In genomic region chr4:1746919-1747602, GRCh38 we compare ENCODE assay signal across 1 cellular context.
TF ChIP-seq lines count a peak whose summit lies in the region.

No MANE protein-coding gene starts in this region.

TF ChIP-seq in HepG2, 621 proteins besides CTCF, POLR2A, EP300 and RAD21 (continued from another document and continues in another):
- TF ChIP-seq ARID4A (CRISPR knock-in tag; IDR thresholded peaks at IDR 0.05; ENCODE audit: borderline replicate concordance) (peak; percentile 45; the same call in 1 of the 2 replicates), ZFX (CRISPR knock-in tag; IDR thresholded peaks at IDR 0.05; ENCODE audit: low read depth) (peak; percentile 98), TBL1XR1 (IDR thresholded peaks at IDR 0.05; ENCODE audit: borderline replicate concordance, low read length, partially characterized antibody) (no peak), ATF7-NPFF (CRISPR knock-in tag; IDR thresholded peaks at IDR 0.05; ENCODE audit: low read depth) (0 out of 2 replicates have a peak, but pooled peaks have one; percentile 25), YY1 (IDR thresholded peaks at IDR 0.05; ENCODE audit: insufficient read depth, insufficient replicate concordance, low read depth, low read length) (peak; percentile 22), BORCS8-MEF2B (CRISPR knock-in tag; IDR thresholded peaks at IDR 0.05) (0 out of 2 replicates have a peak, but pooled peaks have one; percentile 21), GATA4 (IDR thresholded peaks at IDR 0.05; ENCODE audit: borderline replicate concordance, low read depth) (no peak), ZNF225 (CRISPR knock-in tag; IDR thresholded peaks at IDR 0.05) (no peak), ZNF367 (CRISPR knock-in tag; IDR thresholded peaks at IDR 0.05; ENCODE audit: borderline replicate concordance) (0 out of 2 replicates have a peak, but pooled peaks have one; percentile 46), MEIS1 (CRISPR knock-in tag; IDR thresholded peaks at IDR 0.05; ENCODE audit: borderline replicate concordance) (0 out of 2 replicates have a peak, but pooled peaks have one; percentile 61), ZBTB25 (CRISPR knock-in tag; IDR thresholded peaks at IDR 0.05) (no peak), HNRNPH1 (optimal IDR thresholded peaks at IDR 0.05; ENCODE audit: low read depth, low read length) (no peak), CHD4 (IDR thresholded peaks at IDR 0.05; ENCODE audit: borderline replicate concordance, low read length) (0 out of 2 replicates have a peak, but pooled peaks have one; percentile 11), ZFP36 (IDR thresholded peaks at IDR 0.05; ENCODE audit: borderline replicate concordance, low read depth, low read length, partially characterized antibody) (peak; percentile 69), MTERF4 (CRISPR knock-in tag; IDR thresholded peaks at IDR 0.05) (peak; percentile 76), IKZF4 (CRISPR knock-in tag; IDR thresholded peaks at IDR 0.05; ENCODE audit: borderline replicate concordance, low read depth, not compliant biosample characterization) (no peak), ZNF224 (CRISPR knock-in tag; IDR thresholded peaks at IDR 0.05) (peak; percentile 60; the same call in 1 of the 2 replicates), ATF4 (CRISPR knock-in tag; IDR thresholded peaks at IDR 0.05) (no peak), THYN1 (CRISPR knock-in tag; IDR thresholded peaks at IDR 0.05; ENCODE audit: borderline replicate concordance, low read depth) (no peak), EHMT2 (IDR thresholded peaks at IDR 0.05; ENCODE audit: borderline replicate concordance, low read depth, low read length) (no peak), ZNF772 (CRISPR knock-in tag; IDR thresholded peaks at IDR 0.05) (peak; percentile 94), MTF1 (CRISPR knock-in tag; IDR thresholded peaks at IDR 0.05) (peak; percentile 69; the same call in 1 of the 2 replicates), ZNF451 (CRISPR knock-in tag; IDR thresholded peaks at IDR 0.05) (no peak), TOPORS (CRISPR knock-in tag; IDR thresholded peaks at IDR 0.05) (no peak), PRDM4 (CRISPR knock-in tag; IDR thresholded peaks at IDR 0.05; ENCODE audit: borderline replicate concordance) (no peak), ZSCAN29 (CRISPR knock-in tag; conservative IDR thresholded peaks at IDR 0.05) (peak; percentile 78; the same call in 1 of the 2 replicates), EEA1 (CRISPR knock-in tag; IDR thresholded peaks at IDR 0.05; ENCODE audit: borderline replicate concordance) (peak; percentile 49; the same call in 1 of the 2 replicates), SPEN (CRISPR knock-in tag; IDR thresholded peaks at IDR 0.05; ENCODE audit: low read depth) (peak; percentile 49; the same call in 1 of the 2 replicates), BCL3 (CRISPR knock-in tag; IDR thresholded peaks at IDR 0.05) (no peak), RELA (CRISPR knock-in tag; IDR thresholded peaks at IDR 0.05) (no peak), ZNF703 (CRISPR knock-in tag; IDR thresholded peaks at IDR 0.05; ENCODE audit: borderline replicate concordance) (peak; percentile 71; the same call in 1 of the 2 replicates)
- TF ChIP-seq, protein P1, sequence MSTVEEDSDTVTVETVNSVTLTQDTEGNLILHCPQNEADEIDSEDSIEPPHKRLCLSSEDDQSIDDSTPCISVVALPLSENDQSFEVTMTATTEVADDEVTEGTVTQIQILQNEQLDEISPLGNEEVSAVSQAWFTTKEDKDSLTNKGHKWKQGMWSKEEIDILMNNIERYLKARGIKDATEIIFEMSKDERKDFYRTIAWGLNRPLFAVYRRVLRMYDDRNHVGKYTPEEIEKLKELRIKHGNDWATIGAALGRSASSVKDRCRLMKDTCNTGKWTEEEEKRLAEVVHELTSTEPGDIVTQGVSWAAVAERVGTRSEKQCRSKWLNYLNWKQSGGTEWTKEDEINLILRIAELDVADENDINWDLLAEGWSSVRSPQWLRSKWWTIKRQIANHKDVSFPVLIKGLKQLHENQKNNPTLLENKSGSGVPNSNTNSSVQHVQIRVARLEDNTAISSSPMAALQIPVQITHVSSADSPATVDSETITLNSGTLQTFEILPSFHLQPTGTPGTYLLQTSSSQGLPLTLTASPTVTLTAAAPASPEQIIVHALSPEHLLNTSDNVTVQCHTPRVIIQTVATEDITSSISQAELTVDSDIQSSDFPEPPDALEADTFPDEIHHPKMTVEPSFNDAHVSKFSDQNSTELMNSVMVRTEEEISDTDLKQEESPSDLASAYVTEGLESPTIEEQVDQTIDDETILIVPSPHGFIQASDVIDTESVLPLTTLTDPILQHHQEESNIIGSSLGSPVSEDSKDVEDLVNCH (CRISPR knock-in tag; IDR thresholded peaks at IDR 0.05), result 0 out of 2 replicates have a peak, but pooled peaks have one; percentile 57
- TF ChIP-seq, protein P2, sequence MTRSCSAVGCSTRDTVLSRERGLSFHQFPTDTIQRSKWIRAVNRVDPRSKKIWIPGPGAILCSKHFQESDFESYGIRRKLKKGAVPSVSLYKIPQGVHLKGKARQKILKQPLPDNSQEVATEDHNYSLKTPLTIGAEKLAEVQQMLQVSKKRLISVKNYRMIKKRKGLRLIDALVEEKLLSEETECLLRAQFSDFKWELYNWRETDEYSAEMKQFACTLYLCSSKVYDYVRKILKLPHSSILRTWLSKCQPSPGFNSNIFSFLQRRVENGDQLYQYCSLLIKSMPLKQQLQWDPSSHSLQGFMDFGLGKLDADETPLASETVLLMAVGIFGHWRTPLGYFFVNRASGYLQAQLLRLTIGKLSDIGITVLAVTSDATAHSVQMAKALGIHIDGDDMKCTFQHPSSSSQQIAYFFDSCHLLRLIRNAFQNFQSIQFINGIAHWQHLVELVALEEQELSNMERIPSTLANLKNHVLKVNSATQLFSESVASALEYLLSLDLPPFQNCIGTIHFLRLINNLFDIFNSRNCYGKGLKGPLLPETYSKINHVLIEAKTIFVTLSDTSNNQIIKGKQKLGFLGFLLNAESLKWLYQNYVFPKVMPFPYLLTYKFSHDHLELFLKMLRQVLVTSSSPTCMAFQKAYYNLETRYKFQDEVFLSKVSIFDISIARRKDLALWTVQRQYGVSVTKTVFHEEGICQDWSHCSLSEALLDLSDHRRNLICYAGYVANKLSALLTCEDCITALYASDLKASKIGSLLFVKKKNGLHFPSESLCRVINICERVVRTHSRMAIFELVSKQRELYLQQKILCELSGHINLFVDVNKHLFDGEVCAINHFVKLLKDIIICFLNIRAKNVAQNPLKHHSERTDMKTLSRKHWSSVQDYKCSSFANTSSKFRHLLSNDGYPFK (CRISPR knock-in tag; IDR thresholded peaks at IDR 0.05; ENCODE audit: borderline replicate concordance), result peak; percentile 60; the same call in 1 of the 2 replicates
- TF ChIP-seq, protein P3, sequence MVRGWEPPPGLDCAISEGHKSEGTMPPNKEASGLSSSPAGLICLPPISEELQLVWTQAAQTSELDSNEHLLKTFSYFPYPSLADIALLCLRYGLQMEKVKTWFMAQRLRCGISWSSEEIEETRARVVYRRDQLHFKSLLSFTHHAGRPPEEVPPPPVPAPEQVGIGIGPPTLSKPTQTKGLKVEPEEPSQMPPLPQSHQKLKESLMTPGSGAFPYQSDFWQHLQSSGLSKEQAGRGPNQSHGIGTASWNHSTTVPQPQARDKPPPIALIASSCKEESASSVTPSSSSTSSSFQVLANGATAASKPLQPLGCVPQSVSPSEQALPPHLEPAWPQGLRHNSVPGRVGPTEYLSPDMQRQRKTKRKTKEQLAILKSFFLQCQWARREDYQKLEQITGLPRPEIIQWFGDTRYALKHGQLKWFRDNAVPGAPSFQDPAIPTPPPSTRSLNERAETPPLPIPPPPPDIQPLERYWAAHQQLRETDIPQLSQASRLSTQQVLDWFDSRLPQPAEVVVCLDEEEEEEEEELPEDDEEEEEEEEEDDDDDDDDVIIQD (CRISPR knock-in tag; IDR thresholded peaks at IDR 0.05; ENCODE audit: low read depth), result no peak; the same call in 1 of the 2 replicates
- TF ChIP-seq, protein P4, sequence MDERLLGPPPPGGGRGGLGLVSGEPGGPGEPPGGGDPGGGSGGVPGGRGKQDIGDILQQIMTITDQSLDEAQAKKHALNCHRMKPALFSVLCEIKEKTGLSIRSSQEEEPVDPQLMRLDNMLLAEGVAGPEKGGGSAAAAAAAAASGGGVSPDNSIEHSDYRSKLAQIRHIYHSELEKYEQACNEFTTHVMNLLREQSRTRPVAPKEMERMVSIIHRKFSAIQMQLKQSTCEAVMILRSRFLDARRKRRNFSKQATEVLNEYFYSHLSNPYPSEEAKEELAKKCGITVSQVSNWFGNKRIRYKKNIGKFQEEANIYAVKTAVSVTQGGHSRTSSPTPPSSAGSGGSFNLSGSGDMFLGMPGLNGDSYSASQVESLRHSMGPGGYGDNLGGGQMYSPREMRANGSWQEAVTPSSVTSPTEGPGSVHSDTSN (CRISPR knock-in tag; IDR thresholded peaks at IDR 0.05), result no peak
